In genomic region chr10:38355997-38356926, GRCh38 we compare ENCODE assay signal across 8 cellular contexts.
DNase-seq lines count a peak whose midpoint lies in the region; ATAC-seq, FAIRE-seq and TF ChIP-seq lines count a peak whose summit lies in the region.
"Not testable (repeated sequence)": the region's sequence is repeated elsewhere in the genome, so short reads cannot be mapped to it uniquely, and the experiment has no call there.

No MANE protein-coding gene starts in this region.

- not testable (repeated sequence) for H3K9me2 ChIP-seq in OCI-LY1 (ENCODE audit: low read depth, low read length)

- H3K4me2 ChIP-seq in OCI-LY1 (ENCODE audit: low read length) (peak overlapping the region; percentile 66), endothelial cell of umbilical vein (ENCODE audit: insufficient read depth, low read length) (peak overlapping the region; percentile 55)

- not testable (repeated sequence) for H3K27ac ChIP-seq in HUES64 (ENCODE audit: low read depth, low read length)
- H3K27ac ChIP-seq in OCI-LY1 (ENCODE audit: low read depth, low read length, poor library complexity, severe bottlenecking) (peak overlapping the region; percentile 55), endothelial cell of umbilical vein (ENCODE audit: insufficient read depth, low read depth, low read length) (peak overlapping the region; percentile 61)

- intact Hi-C loops in endothelial cell of umbilical vein (cut with micrococcal nuclease), result not testable (repeated sequence)

- dilution Hi-C loops in endothelial cell of umbilical vein (cut with MboI; ENCODE audit: extremely low pct_ligation_motif_present, low sequenced_read_pairs), result not testable (repeated sequence)

- BruUV-seq in endothelial cell of umbilical vein (replicated peaks; lab: Mats Ljungman, UMichigan), result TSS peak; percentile 67

- not testable (repeated sequence) for H4K20me1 ChIP-seq in OCI-LY1 (ENCODE audit: insufficient read depth, low read length); endothelial cell of umbilical vein (replicated peaks; ENCODE audit: control insufficient read depth, extremely low read depth, insufficient read depth, low read length)

- not testable (repeated sequence) for H3F3A ChIP-seq in OCI-LY1 (ENCODE audit: insufficient read depth, low read length)

- POLR2A ChIA-PET in endothelial cell of umbilical vein (lab: Charles Lee), result not testable (repeated sequence)

- not testable (repeated sequence) for H3K9me3 ChIP-seq in HUES64 (ENCODE audit: insufficient read depth, low read depth, low read length); OCI-LY1 (ENCODE audit: low read length); endothelial cell of umbilical vein (replicated peaks; ENCODE audit: control insufficient read depth, insufficient read depth, low read length)

- not testable (repeated sequence) for H3K9me1 ChIP-seq in endothelial cell of umbilical vein (replicated peaks; ENCODE audit: control insufficient read depth, extremely low read depth, insufficient read depth, low read length)

- H2AFZ ChIP-seq in OCI-LY1 (ENCODE audit: low read length), result not testable (repeated sequence)
- peak overlapping the region; percentile 92 for H2AFZ ChIP-seq in endothelial cell of umbilical vein (ENCODE audit: low read depth, low read length)

- 88% methylated on average over 32 of the region's 56 CpGs for WGBS in HUES64

- not testable (repeated sequence) for H3K79me2 ChIP-seq in OCI-LY1 (ENCODE audit: insufficient read depth, low read length); endothelial cell of umbilical vein (ENCODE audit: control insufficient read depth, insufficient read depth, low read length)

- FAIRE-seq in endothelial cell of umbilical vein (lab: Jason Lieb, UNC), result peak; percentile 98

- not testable (repeated sequence) for H3K9ac ChIP-seq in HUES64 (ENCODE audit: low read depth, low read length); endothelial cell of umbilical vein (replicated peaks; ENCODE audit: extremely low read depth, insufficient read depth, low read length)
- peak overlapping the region; percentile 68; the same call in 1 of the 2 replicates for H3K9ac ChIP-seq in OCI-LY1 (ENCODE audit: low read length)

- not testable (repeated sequence) for TF ChIP-seq POLR2A in endothelial cell of umbilical vein (IDR thresholded peaks at IDR 0.05; ENCODE audit: low read depth, low read length)

- DNase-seq in DMS 273 (lab: John Stamatoyannopoulos, UW; ENCODE audit: unreplicated experiment) (peak; percentile 71), activated T-cell treated with anti-CD3 and anti-CD28 coated beads for 24 hours (ENCODE audit: low read depth) (peak; percentile 63), endothelial cell of umbilical vein (ENCODE audit: low read depth, low spot score) (peak; percentile 69), mucosa of gallbladder (ENCODE audit: low spot score) (peak; percentile 86)
- peak; percentile 50 to 69 for DNase-seq in stimulated activated CD8-positive, alpha-beta memory T cell treated with anti-CD3 and anti-CD28 coated beads, Interleukin-15, amount 100 ng/mL, for 48 hours (ENCODE audit: low read depth in 2 of 2)

- not testable (repeated sequence) for H3K4me1 ChIP-seq in HUES64 (ENCODE audit: insufficient read depth, low read length); OCI-LY1 (ENCODE audit: insufficient read depth, low read length, severe bottlenecking); endothelial cell of umbilical vein (ENCODE audit: control insufficient read depth, extremely low read depth, insufficient read depth, low read length)

- CTCF ChIA-PET in endothelial cell of umbilical vein (lab: Charles Lee), result not testable (repeated sequence)

- peak overlapping the region; percentile 51 for H3K4me3 ChIP-seq in HUES64 (ENCODE audit: low read length)
- peak overlapping the region; percentile 62 for H3K4me3 ChIP-seq in OCI-LY1 (ENCODE audit: low read depth, low read length, poor library complexity, severe bottlenecking)
- peak overlapping the region; percentile 5 to 63 (median 46) for H3K4me3 ChIP-seq in endothelial cell of umbilical vein (replicated peaks in 1 of 3; ENCODE audit: insufficient read depth in 1 of 3, low read depth in 1 of 3, low read length in 3 of 3)

- ATAC-seq in GM21526 (IDR thresholded peaks at IDR 0.05; ENCODE audit: low FRiP score, unreplicated experiment), result peak; percentile 100

- H3K36me3 ChIP-seq in HUES64 (ENCODE audit: insufficient read depth, low read length); OCI-LY1 (ENCODE audit: insufficient read depth, low read length); endothelial cell of umbilical vein (ENCODE audit: control insufficient read depth in 2 of 2, extremely low read depth in 1 of 2, insufficient read depth in 2 of 2, low read length in 2 of 2): not testable (repeated sequence)

- H3K27me3 ChIP-seq in HUES64 (ENCODE audit: insufficient read depth, low read length); OCI-LY1 (ENCODE audit: insufficient read depth, low read length); endothelial cell of umbilical vein (ENCODE audit: control insufficient read depth in 2 of 2, insufficient read depth in 2 of 2, low read length in 2 of 2): not testable (repeated sequence)

- not testable (repeated sequence) for TF ChIP-seq CTCF in OCI-LY1 (IDR thresholded peaks at IDR 0.05; ENCODE audit: low read length); endothelial cell of umbilical vein (IDR thresholded peaks at IDR 0.05; ENCODE audit: extremely low read depth in 1 of 2, insufficient read depth in 1 of 2, low read depth in 1 of 2, low read length in 2 of 2)
